ENCODE assay signal across 2 cellular contexts in genomic region chr10:70283445-70284399, GRCh38.
TF ChIP-seq lines count a peak whose summit lies in the region.

TSS of gene NPFFR1 (minus strand) at chr10:70284004. CDS start at chr10:70283676, 328 bp downstream.

TF ChIP-seq in A549, 52 proteins besides CTCF, POLR2A, EP300 and RAD21 (continued from another document):
- TF ChIP-seq, protein P1, sequence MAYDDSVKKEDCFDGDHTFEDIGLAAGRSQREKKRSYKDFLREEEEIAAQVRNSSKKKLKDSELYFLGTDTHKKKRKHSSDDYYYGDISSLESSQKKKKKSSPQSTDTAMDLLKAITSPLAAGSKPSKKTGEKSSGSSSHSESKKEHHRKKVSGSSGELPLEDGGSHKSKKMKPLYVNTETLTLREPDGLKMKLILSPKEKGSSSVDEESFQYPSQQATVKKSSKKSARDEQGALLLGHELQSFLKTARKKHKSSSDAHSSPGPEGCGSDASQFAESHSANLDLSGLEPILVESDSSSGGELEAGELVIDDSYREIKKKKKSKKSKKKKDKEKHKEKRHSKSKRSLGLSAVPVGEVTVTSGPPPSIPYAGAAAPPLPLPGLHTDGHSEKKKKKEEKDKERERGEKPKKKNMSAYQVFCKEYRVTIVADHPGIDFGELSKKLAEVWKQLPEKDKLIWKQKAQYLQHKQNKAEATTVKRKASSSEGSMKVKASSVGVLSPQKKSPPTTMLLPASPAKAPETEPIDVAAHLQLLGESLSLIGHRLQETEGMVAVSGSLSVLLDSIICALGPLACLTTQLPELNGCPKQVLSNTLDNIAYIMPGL (CRISPR knock-in tag; IDR thresholded peaks at IDR 0.05; ENCODE audit: borderline replicate concordance), result no peak
- TF ChIP-seq ELK1 (IDR thresholded peaks at IDR 0.05; ENCODE audit: low read depth, low read length), result no peak
- no peak for TF ChIP-seq NR3C1 (IDR thresholded peaks at IDR 0.05)
- TF ChIP-seq ZC3H11A (IDR thresholded peaks at IDR 0.05), result no peak
- TF ChIP-seq MAZ (IDR thresholded peaks at IDR 0.05; ENCODE audit: borderline replicate concordance, low read depth, low read length), result no peak
- no peak for TF ChIP-seq HEYL (CRISPR knock-in tag; IDR thresholded peaks at IDR 0.05)
- no peak for TF ChIP-seq MAFK (IDR thresholded peaks at IDR 0.05; ENCODE audit: partially characterized antibody)
- TF ChIP-seq HOXB5 (CRISPR knock-in tag; IDR thresholded peaks at IDR 0.05), result no peak
- TF ChIP-seq TP53 (CRISPR knock-in tag; IDR thresholded peaks at IDR 0.05), result no peak
- TF ChIP-seq, protein P2, sequence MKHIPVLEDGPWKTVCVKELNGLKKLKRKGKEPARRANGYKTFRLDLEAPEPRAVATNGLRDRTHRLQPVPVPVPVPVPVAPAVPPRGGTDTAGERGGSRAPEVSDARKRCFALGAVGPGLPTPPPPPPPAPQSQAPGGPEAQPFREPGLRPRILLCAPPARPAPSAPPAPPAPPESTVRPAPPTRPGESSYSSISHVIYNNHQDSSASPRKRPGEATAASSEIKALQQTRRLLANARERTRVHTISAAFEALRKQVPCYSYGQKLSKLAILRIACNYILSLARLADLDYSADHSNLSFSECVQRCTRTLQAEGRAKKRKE (CRISPR knock-in tag; IDR thresholded peaks at IDR 0.05; ENCODE audit: low read depth), result no peak
- no peak for TF ChIP-seq FOXS1 (CRISPR knock-in tag; IDR thresholded peaks at IDR 0.05)
- no peak for TF ChIP-seq HDAC2 (IDR thresholded peaks at IDR 0.05)
- no peak for TF ChIP-seq MAX (IDR thresholded peaks at IDR 0.05)
- TF ChIP-seq, protein P3, sequence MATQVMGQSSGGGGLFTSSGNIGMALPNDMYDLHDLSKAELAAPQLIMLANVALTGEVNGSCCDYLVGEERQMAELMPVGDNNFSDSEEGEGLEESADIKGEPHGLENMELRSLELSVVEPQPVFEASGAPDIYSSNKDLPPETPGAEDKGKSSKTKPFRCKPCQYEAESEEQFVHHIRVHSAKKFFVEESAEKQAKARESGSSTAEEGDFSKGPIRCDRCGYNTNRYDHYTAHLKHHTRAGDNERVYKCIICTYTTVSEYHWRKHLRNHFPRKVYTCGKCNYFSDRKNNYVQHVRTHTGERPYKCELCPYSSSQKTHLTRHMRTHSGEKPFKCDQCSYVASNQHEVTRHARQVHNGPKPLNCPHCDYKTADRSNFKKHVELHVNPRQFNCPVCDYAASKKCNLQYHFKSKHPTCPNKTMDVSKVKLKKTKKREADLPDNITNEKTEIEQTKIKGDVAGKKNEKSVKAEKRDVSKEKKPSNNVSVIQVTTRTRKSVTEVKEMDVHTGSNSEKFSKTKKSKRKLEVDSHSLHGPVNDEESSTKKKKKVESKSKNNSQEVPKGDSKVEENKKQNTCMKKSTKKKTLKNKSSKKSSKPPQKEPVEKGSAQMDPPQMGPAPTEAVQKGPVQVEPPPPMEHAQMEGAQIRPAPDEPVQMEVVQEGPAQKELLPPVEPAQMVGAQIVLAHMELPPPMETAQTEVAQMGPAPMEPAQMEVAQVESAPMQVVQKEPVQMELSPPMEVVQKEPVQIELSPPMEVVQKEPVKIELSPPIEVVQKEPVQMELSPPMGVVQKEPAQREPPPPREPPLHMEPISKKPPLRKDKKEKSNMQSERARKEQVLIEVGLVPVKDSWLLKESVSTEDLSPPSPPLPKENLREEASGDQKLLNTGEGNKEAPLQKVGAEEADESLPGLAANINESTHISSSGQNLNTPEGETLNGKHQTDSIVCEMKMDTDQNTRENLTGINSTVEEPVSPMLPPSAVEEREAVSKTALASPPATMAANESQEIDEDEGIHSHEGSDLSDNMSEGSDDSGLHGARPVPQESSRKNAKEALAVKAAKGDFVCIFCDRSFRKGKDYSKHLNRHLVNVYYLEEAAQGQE (IDR thresholded peaks at IDR 0.05), result no peak
- TF ChIP-seq RNF2 (IDR thresholded peaks at IDR 0.05; ENCODE audit: borderline replicate concordance, low read depth), result no peak

TF ChIP-seq in IMR-90, 13 proteins besides CTCF, POLR2A, EP300 and RAD21 (continued from another document):
- TF ChIP-seq, protein P4, sequence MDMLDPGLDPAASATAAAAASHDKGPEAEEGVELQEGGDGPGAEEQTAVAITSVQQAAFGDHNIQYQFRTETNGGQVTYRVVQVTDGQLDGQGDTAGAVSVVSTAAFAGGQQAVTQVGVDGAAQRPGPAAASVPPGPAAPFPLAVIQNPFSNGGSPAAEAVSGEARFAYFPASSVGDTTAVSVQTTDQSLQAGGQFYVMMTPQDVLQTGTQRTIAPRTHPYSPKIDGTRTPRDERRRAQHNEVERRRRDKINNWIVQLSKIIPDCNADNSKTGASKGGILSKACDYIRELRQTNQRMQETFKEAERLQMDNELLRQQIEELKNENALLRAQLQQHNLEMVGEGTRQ (IDR thresholded peaks at IDR 0.05; ENCODE audit: low read depth, low read length), result no peak
- TF ChIP-seq RFX5 (IDR thresholded peaks at IDR 0.05; ENCODE audit: low read depth, low read length) (no peak), MAFK (IDR thresholded peaks at IDR 0.05; ENCODE audit: low read depth, low read length) (no peak), ELK1 (IDR thresholded peaks at IDR 0.05; ENCODE audit: borderline replicate concordance, low read depth, low read length) (no peak), MXI1 (IDR thresholded peaks at IDR 0.05; ENCODE audit: borderline replicate concordance, low read depth, low read length) (no peak), CHD1 (IDR thresholded peaks at IDR 0.05; ENCODE audit: low read depth, low read length) (no peak), SMC3 (IDR thresholded peaks at IDR 0.05; ENCODE audit: low read depth, low read length) (no peak)
